Comparison of ENCODE assay signal across 8 cellular contexts in genomic region chr2:127083819-127084503, GRCh38. TPM values are rescaled to one million over a fixed set of nuclear protein-coding genes. Genes with fewer than 3 reads are reported as not detected.
A peak's percentile ranks its signal among the peaks of the same experiment; 100 is the strongest.
DNase-seq lines count a peak whose midpoint lies in the region; ATAC-seq and TF ChIP-seq lines count a peak whose summit lies in the region.

No MANE protein-coding gene starts in this region.

- H3K27me3 ChIP-seq in SJSA1 (replicated peaks) (no peaks in the 10 kb centered on the region), parathyroid adenoma (ENCODE audit: control insufficient read depth, insufficient read depth, low read length) (no peaks in the 10 kb centered on the region)

- no peak overlapping the region for H2AFZ ChIP-seq in parathyroid adenoma

- H3K36me3 ChIP-seq in SJSA1 (0 out of 2 replicates have a peak, but pooled peaks cover 4% of the 10 kb centered on the region), parathyroid adenoma (ENCODE audit: control insufficient read depth, insufficient read depth, low read length) (no peaks in the 10 kb centered on the region)

- H3K4me3 ChIP-seq in SJSA1 (no peak overlapping the region), fibroblast of pulmonary artery (replicated peaks; ENCODE audit: low read depth, low read length) (peak overlapping the region; percentile 22), parathyroid adenoma (ENCODE audit: low read depth, low read length) (no peak overlapping the region)

- TF ChIP-seq CTCF in fibroblast of pulmonary artery (IDR thresholded peaks at IDR 0.05; ENCODE audit: low read length, missing control alignments): peak; percentile 27
- no peak for TF ChIP-seq CTCF in parathyroid adenoma (IDR thresholded peaks at IDR 0.05)

- peak overlapping the region; percentile 31 for H3K27ac ChIP-seq in SJSA1
- peak overlapping the region; percentile 59 for H3K27ac ChIP-seq in parathyroid adenoma

- H3K79me2 ChIP-seq in parathyroid adenoma: peaks cover 52% of the 10 kb centered on the region

- H3K9me3 ChIP-seq in SJSA1 (replicated peaks) (no peaks in the 10 kb centered on the region), parathyroid adenoma (ENCODE audit: control insufficient read depth, low read length) (no peaks in the 10 kb centered on the region)

- DNase-seq in C1 segment of cervical spinal cord (lab: John Stamatoyannopoulos, UW) (peak in 11 of 14 donors; percentile 1 to 75 (median 53)), SJSA1 (ENCODE audit: low read depth in 1 of 2, low spot score in 2 of 2) (peak; percentile 78 to 82), fibroblast of pulmonary artery (ENCODE audit: low read depth) (peak; percentile 98), NCI-H1417 (lab: John Stamatoyannopoulos, UW) (no peak)
- DNase-seq in stimulated activated CD4-positive, alpha-beta T cell treated with anti-CD3 and anti-CD28 coated beads, Interleukin-2, amount 100 ng/mL, for 48 hours: no peak
- DNase-seq in activated CD8-positive, alpha-beta memory T cell treated with anti-CD3 and anti-CD28 coated beads, Interleukin-2, amount 50 U/mL, for 4 hours: no peak

- no peak overlapping the region for H3K9ac ChIP-seq in parathyroid adenoma

- no peak overlapping the region for H3K4me2 ChIP-seq in parathyroid adenoma (ENCODE audit: low read length)

- H3K4me1 ChIP-seq in SJSA1 (replicated peaks) (peaks cover 82% of the 10 kb centered on the region), parathyroid adenoma (peaks cover 72% of the 10 kb centered on the region)

- no peak for ATAC-seq in HG03354 (IDR thresholded peaks at IDR 0.05; ENCODE audit: poor library complexity, severe bottlenecking, unreplicated experiment)

RNA-seq across cellular contexts. Expression of gene BIN1, which starts 23.0 kb away (rescaled TPM):
- 68.6 and 76.5 TPM in 2 replicates for total RNA-seq in SJSA1 (2014; rRNA removed; shearing (Covaris generic))

Comparison
In these comparisons a context has a peak if more than half of its experiments do, and no peak if none do; other contexts are left out.
1. DNase-seq: peak in C1 segment of cervical spinal cord (11 of 14), SJSA1 (2 of 2) and fibroblast of pulmonary artery (single experiment); none in stimulated activated CD4-positive, alpha-beta T cell treated with anti-CD3 and anti-CD28 coated beads, Interleukin-2, amount 100 ng/mL, for 48 hours (0 of 2), activated CD8-positive, alpha-beta memory T cell treated with anti-CD3 and anti-CD28 coated beads, Interleukin-2, amount 50 U/mL, for 4 hours (single experiment) and NCI-H1417 (0 of 3).